40 cellular contexts compared by ENCODE assay signal in the genomic region with DNA sequence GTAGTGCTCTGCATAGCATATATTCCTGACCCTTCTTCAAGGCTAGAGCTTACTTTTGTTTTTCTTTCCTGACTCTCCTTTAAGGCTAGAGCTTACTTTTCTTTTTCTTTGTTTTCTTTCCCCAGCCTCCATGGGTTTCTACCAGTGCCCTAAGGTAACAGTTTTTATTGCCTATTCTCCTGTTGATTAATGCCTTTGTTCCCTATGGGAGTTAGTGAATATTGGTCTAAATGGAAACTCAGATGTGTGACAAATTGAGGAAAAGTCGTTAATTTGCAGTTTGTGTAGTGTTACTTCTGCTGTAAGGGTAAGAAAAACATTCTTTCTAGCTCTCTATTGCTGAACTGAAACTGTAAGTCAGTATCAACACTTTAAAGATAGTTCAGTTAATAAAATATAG.
"Had no signal": no experiment of that assay in that cellular context is flagged by ENCODE, and none has a peak within 500 bp of the region (broad histone marks: within the 10 kb centered on the region; RNA-seq: fewer than 3 reads in every experiment).

No MANE protein-coding gene starts in this region.

- H3K4me3 Mint-ChIP-seq: activated CD4-positive, alpha-beta memory T cell treated with anti-CD3 and anti-CD28 coated beads, Interleukin-2, amount 10 ng/mL, durations not matched to agents 7 days and 5 days; activated CD4-positive, alpha-beta T cell treated with anti-CD3 and anti-CD28 coated beads for 36 hours; activated CD4-positive, alpha-beta T cell treated with anti-CD3 and anti-CD28 coated beads, Interleukin-2, amount 10 ng/mL, durations not matched to agents 7 days and 5 days; activated CD8-positive, alpha-beta memory T cell treated with anti-CD3 and anti-CD28 coated beads, Interleukin-2, amount 10 ng/mL, durations not matched to agents 7 days and 5 days; activated CD8-positive, alpha-beta T cell treated with anti-CD3 and anti-CD28 coated beads, Interleukin-2, amount 10 ng/mL, durations not matched to agents 7 days and 5 days; activated naive CD4-positive, alpha-beta T cell treated with anti-CD3 and anti-CD28 coated beads, Interleukin-2, amount 10 ng/mL, durations not matched to agents 7 days and 5 days; activated naive CD4-positive, alpha-beta T cell treated with anti-CD3 and anti-CD28 coated beads, Interleukin-2, amount 50 U/mL, for 24 hours; activated naive CD8-positive, alpha-beta T cell; activated naive CD8-positive, alpha-beta T cell treated with anti-CD3 and anti-CD28 coated beads, Interleukin-2, amount 10 ng/mL, durations not matched to agents 7 days and 5 days; activated naive CD8-positive, alpha-beta T cell treated with anti-CD3 and anti-CD28 coated beads, Interleukin-2, amount 50 U/mL, for 24 hours; activated T-cell treated with anti-CD3 and anti-CD28 coated beads, Interleukin-2, amount 50 U/mL, for 24 hours; brain; central memory CD8-positive, alpha-beta T cell; T-helper 1 cell treated with Interleukin-12 subunit alpha and Interleukin-12 subunit beta and Interleukin-4 antibody, amounts not matched to agents 30 μg/mL and 1 μg/mL, for 36 hours; T-helper 2 cell treated with Interferon-gamma antibody and Interleukin-4, amounts not matched to agents 5 μg/mL and 100 μg/mL, for 36 hours; WTC11 had no signal

- H3K4me1 Mint-ChIP-seq: activated CD4-positive, alpha-beta memory T cell treated with anti-CD3 and anti-CD28 coated beads, Interleukin-2, amount 10 ng/mL, durations not matched to agents 7 days and 5 days; activated CD4-positive, alpha-beta T cell treated with anti-CD3 and anti-CD28 coated beads for 36 hours; activated CD4-positive, alpha-beta T cell treated with anti-CD3 and anti-CD28 coated beads, Interleukin-2, amount 10 ng/mL, durations not matched to agents 7 days and 5 days; activated CD8-positive, alpha-beta memory T cell treated with anti-CD3 and anti-CD28 coated beads, Interleukin-2, amount 10 ng/mL, durations not matched to agents 7 days and 5 days; activated naive CD4-positive, alpha-beta T cell treated with anti-CD3 and anti-CD28 coated beads, Interleukin-2, amount 10 ng/mL, durations not matched to agents 7 days and 5 days; activated naive CD4-positive, alpha-beta T cell treated with anti-CD3 and anti-CD28 coated beads, Interleukin-2, amount 50 U/mL, for 24 hours; activated naive CD8-positive, alpha-beta T cell treated with anti-CD3 and anti-CD28 coated beads, Interleukin-2, amount 10 ng/mL, durations not matched to agents 7 days and 5 days; activated naive CD8-positive, alpha-beta T cell treated with anti-CD3 and anti-CD28 coated beads, Interleukin-2, amount 50 U/mL, for 24 hours; brain; central memory CD8-positive, alpha-beta T cell; WTC11 had no signal

- H3K27me3 Mint-ChIP-seq: activated naive CD8-positive, alpha-beta T cell treated with anti-CD3 and anti-CD28 coated beads, Interleukin-2, amount 10 ng/mL, durations not matched to agents 7 days and 5 days had no signal

- H3K4me3 ChIP-seq: ascending aorta, cardiac muscle cell had no signal

- H3K4me1 ChIP-seq: ascending aorta had no signal

- DNase-seq: activated CD4-positive, alpha-beta memory T cell treated with anti-CD3 and anti-CD28 coated beads, Interleukin-2, amount 10 ng/mL, durations not matched to agents 7 days and 5 days; activated CD4-positive, alpha-beta T cell treated with anti-CD3 and anti-CD28 coated beads for 1 hour; activated CD4-positive, alpha-beta T cell treated with anti-CD3 and anti-CD28 coated beads for 36 hours; activated CD4-positive, alpha-beta T cell treated with anti-CD3 and anti-CD28 coated beads for 48 hours; activated CD4-positive, alpha-beta T cell treated with anti-CD3 and anti-CD28 coated beads, Interleukin-2, amount 10 ng/mL, durations not matched to agents 7 days and 5 days; activated CD4-positive, alpha-beta T cell treated with anti-CD3 and anti-CD28 coated beads, Interleukin-2, amount 50 U/mL, for 48 hours; activated CD4-positive, CD25-positive, alpha-beta regulatory T cell; activated CD8-positive, alpha-beta memory T cell treated with anti-CD3 and anti-CD28 coated beads for 24 hours; activated CD8-positive, alpha-beta memory T cell treated with anti-CD3 and anti-CD28 coated beads, Interleukin-2, amount 10 ng/mL, durations not matched to agents 7 days and 5 days; activated CD8-positive, alpha-beta memory T cell treated with anti-CD3 and anti-CD28 coated beads, Interleukin-2, amount 50 U/mL, for 48 hours; activated CD8-positive, alpha-beta T cell treated with anti-CD3 and anti-CD28 coated beads, Interleukin-2, amount 10 ng/mL, durations not matched to agents 7 days and 5 days; activated effector memory CD4-positive, alpha-beta T cell treated with Interleukin-2 at 50 U/mL for 16 hours; activated gamma-delta T cell; activated naive CD4-positive, alpha-beta T cell treated with anti-CD3 and anti-CD28 coated beads, Interleukin-2, amount 10 ng/mL, durations not matched to agents 7 days and 5 days; activated naive CD4-positive, alpha-beta T cell treated with Interleukin-2 at 50 U/mL for 16 hours; activated naive CD8-positive, alpha-beta T cell treated with anti-CD3 and anti-CD28 coated beads, Interleukin-2, amount 10 ng/mL, durations not matched to agents 7 days and 5 days; activated naive CD8-positive, alpha-beta T cell treated with anti-CD3 and anti-CD28 coated beads, Interleukin-2, amount 50 U/mL, for 24 hours; activated T-cell treated with anti-CD3 and anti-CD28 coated beads, Interleukin-2, amount 50 U/mL, for 24 hours; activated T-cell treated with anti-CD3 and anti-CD28 coated beads, Interleukin-2, amount 50 U/mL, for 48 hours; amygdala; anterior cingulate cortex; caudate nucleus; cerebellar nuclear complex; T-helper 1 cell; T-helper 2 cell; T-helper 9 cell; WERI-Rb-1 had no signal

- H3K27ac Mint-ChIP-seq: activated CD4-positive, alpha-beta memory T cell treated with anti-CD3 and anti-CD28 coated beads, Interleukin-2, amount 10 ng/mL, durations not matched to agents 7 days and 5 days; activated CD4-positive, alpha-beta T cell treated with anti-CD3 and anti-CD28 coated beads for 36 hours; activated CD4-positive, alpha-beta T cell treated with anti-CD3 and anti-CD28 coated beads, Interleukin-2, amount 10 ng/mL, durations not matched to agents 7 days and 5 days; activated CD8-positive, alpha-beta memory T cell treated with anti-CD3 and anti-CD28 coated beads, Interleukin-2, amount 10 ng/mL, durations not matched to agents 7 days and 5 days; activated CD8-positive, alpha-beta T cell treated with anti-CD3 and anti-CD28 coated beads, Interleukin-2, amount 10 ng/mL, durations not matched to agents 7 days and 5 days; activated naive CD4-positive, alpha-beta T cell treated with anti-CD3 and anti-CD28 coated beads, Interleukin-2, amount 10 ng/mL, durations not matched to agents 7 days and 5 days; activated naive CD4-positive, alpha-beta T cell treated with anti-CD3 and anti-CD28 coated beads, Interleukin-2, amount 50 U/mL, for 24 hours; activated naive CD8-positive, alpha-beta T cell; activated naive CD8-positive, alpha-beta T cell treated with anti-CD3 and anti-CD28 coated beads, Interleukin-2, amount 10 ng/mL, durations not matched to agents 7 days and 5 days; activated naive CD8-positive, alpha-beta T cell treated with anti-CD3 and anti-CD28 coated beads, Interleukin-2, amount 50 U/mL, for 24 hours; activated T-cell treated with anti-CD3 and anti-CD28 coated beads, Interleukin-2, amount 50 U/mL, for 24 hours; activated T-helper 2 cell treated with anti-CD3 and anti-CD28 coated beads, Interferon-gamma antibody, Interleukin-2, Interleukin-4, amounts not matched to agents 10 μg/mL and 5 μg/mL and 100 μg/mL, durations not matched to agents 14 hours and 24 hours and 36 hours; brain; T-helper 1 cell treated with Interleukin-12 subunit alpha and Interleukin-12 subunit beta and Interleukin-4 antibody, amounts not matched to agents 30 μg/mL and 1 μg/mL, for 36 hours; T-helper 2 cell treated with Interferon-gamma antibody and Interleukin-4, amounts not matched to agents 5 μg/mL and 100 μg/mL, for 36 hours; WTC11 had no signal

- ATAC-seq: activated CD4-positive, alpha-beta T cell treated with anti-CD3 and anti-CD28 coated beads for 36 hours; activated CD4-positive, CD25-positive, alpha-beta regulatory T cell treated with anti-CD3 and anti-CD28 coated beads, Interleukin-2, amount 50 U/mL, for 24 hours; activated CD8-positive, alpha-beta memory T cell treated with anti-CD3 and anti-CD28 coated beads, Interleukin-2, amount 10 ng/mL, durations not matched to agents 7 days and 5 days; activated CD8-positive, alpha-beta T cell treated with anti-CD3 and anti-CD28 coated beads, Interleukin-2, amount 10 ng/mL, durations not matched to agents 7 days and 5 days; activated naive CD8-positive, alpha-beta T cell treated with anti-CD3 and anti-CD28 coated beads, Interleukin-2, amount 50 U/mL, for 24 hours; WTC11 had no signal

- H3K36me3 ChIP-seq: ascending aorta, cardiac muscle cell, WERI-Rb-1 had no signal

- H3K27ac ChIP-seq: ascending aorta, cardiac muscle cell, WERI-Rb-1 had no signal

- FAIRE-seq: bronchial epithelial cell, TTC549 had no signal

- H3K36me3 Mint-ChIP-seq: activated CD8-positive, alpha-beta memory T cell treated with anti-CD3 and anti-CD28 coated beads, Interleukin-2, amount 10 ng/mL, durations not matched to agents 7 days and 5 days; activated naive CD4-positive, alpha-beta T cell treated with anti-CD3 and anti-CD28 coated beads, Interleukin-2, amount 10 ng/mL, durations not matched to agents 7 days and 5 days; activated naive CD8-positive, alpha-beta T cell treated with anti-CD3 and anti-CD28 coated beads, Interleukin-2, amount 10 ng/mL, durations not matched to agents 7 days and 5 days; brain had no signal

- H3K9me3 ChIP-seq: ascending aorta had no signal
